1 cellular context compared by ENCODE assay signal in the genomic region with DNA sequence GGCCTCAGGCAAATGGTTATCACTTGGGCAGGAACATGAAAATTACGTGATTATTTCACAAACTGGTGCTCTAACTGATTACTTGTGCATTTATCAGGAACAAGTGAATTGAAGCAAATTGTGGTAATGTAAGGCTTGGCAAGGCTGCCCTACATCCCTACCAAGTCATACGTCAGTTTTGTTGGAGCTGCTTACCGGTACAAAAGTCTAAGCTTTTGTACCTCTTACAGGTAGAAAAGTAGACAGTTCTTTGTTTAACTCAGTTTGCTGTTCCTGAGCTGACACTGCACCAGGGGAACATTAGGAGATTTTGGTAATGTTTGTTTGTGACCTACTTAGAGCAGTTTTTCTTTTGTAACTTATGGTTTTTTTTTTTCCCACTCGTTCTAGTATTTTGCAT.
TF ChIP-seq lines count a peak whose summit lies in the region.

No MANE protein-coding gene starts in this region.

TF ChIP-seq in HepG2, 621 proteins besides CTCF, POLR2A, EP300 and RAD21:
- TF ChIP-seq MAX (IDR thresholded peaks at IDR 0.05) (no peak), STAT6 (CRISPR knock-in tag; IDR thresholded peaks at IDR 0.05; ENCODE audit: borderline replicate concordance) (no peak), ZNF547 (CRISPR knock-in tag; IDR thresholded peaks at IDR 0.05) (no peak), FOSL2 (CRISPR knock-in tag; IDR thresholded peaks at IDR 0.05) (no peak), ZNF598 (CRISPR knock-in tag; IDR thresholded peaks at IDR 0.05; ENCODE audit: borderline replicate concordance) (no peak), ZNF563 (CRISPR knock-in tag; IDR thresholded peaks at IDR 0.05) (no peak), ZSCAN21 (CRISPR knock-in tag; IDR thresholded peaks at IDR 0.05; ENCODE audit: borderline replicate concordance) (no peak), RNF219 (CRISPR knock-in tag; IDR thresholded peaks at IDR 0.05) (no peak), ZNF816 (CRISPR knock-in tag; IDR thresholded peaks at IDR 0.05; ENCODE audit: borderline replicate concordance) (no peak), ZNF546 (CRISPR knock-in tag; conservative IDR thresholded peaks at IDR 0.05) (no peak), ZNF543 (CRISPR knock-in tag; IDR thresholded peaks at IDR 0.05) (no peak), STAG1 (CRISPR knock-in tag; IDR thresholded peaks at IDR 0.05) (no peak), HNF4A (CRISPR knock-in tag; IDR thresholded peaks at IDR 0.05) (no peak), BORCS8-MEF2B (CRISPR knock-in tag; IDR thresholded peaks at IDR 0.05) (no peak), PRMT3 (CRISPR knock-in tag; IDR thresholded peaks at IDR 0.05; ENCODE audit: borderline replicate concordance, low read depth) (no peak)
